In the genomic region with DNA sequence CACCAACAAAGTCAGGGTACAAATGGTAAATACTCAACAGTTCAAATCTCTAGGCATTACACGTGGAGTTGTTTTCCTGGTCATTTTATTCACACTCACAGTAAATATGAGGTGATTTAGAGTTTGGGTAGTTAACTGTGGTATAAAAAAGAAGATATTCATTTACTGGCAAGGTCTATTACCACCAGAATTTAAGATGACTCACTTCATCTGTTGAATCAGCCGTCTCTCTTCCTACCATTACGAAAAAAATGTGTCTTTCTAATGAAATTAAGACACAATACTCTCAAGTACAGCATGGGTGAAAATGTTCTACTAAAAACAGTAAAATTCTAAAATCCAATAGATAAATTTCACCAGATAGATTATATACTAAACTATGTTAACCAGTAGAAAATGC, we compare ENCODE assay signal across 16 cellular contexts. TPM values are rescaled to one million over a fixed set of nuclear protein-coding genes. Genes with fewer than 3 reads are reported as not detected.
DNase-seq lines count a peak whose midpoint lies in the region; ATAC-seq and TF ChIP-seq lines count a peak whose summit lies in the region.
"Had no signal": no experiment of that assay in that cellular context is flagged by ENCODE, and none has a peak within 500 bp of the region (broad histone marks: within the 10 kb centered on the region; RNA-seq: fewer than 3 reads in every experiment).

No MANE protein-coding gene starts in this region.

- H3K4me3 ChIP-seq in ACC112 (ENCODE audit: low read depth, low read length) (no peak overlapping the region), GM23248 (no peak overlapping the region), astrocyte of the spinal cord (ENCODE audit: low read depth, low read length) (no peak overlapping the region), uterus (no peak overlapping the region)
- H3K4me3 ChIP-seq: Peyer's patch had no signal

- H3K27me3 ChIP-seq in ACC112 (ENCODE audit: insufficient read depth, low read length) (no peaks in the 10 kb centered on the region), GM23248 (replicated peaks; ENCODE audit: insufficient read depth) (no peaks in the 10 kb centered on the region), uterus (no peaks in the 10 kb centered on the region)
- H3K27me3 ChIP-seq: Peyer's patch had no signal

- no peaks in the 10 kb centered on the region for H4K20me1 ChIP-seq in GM23248 (ENCODE audit: insufficient read depth)

- H3K36me3 ChIP-seq in ACC112 (ENCODE audit: insufficient read depth, low read length) (peaks cover 20% of the 10 kb centered on the region), GM23248 (ENCODE audit: low read depth) (peaks cover 42% of the 10 kb centered on the region), uterus (no peaks in the 10 kb centered on the region)

- 6 to 7% methylated on average over 3 of the region's 3 CpGs for WGBS in GM23248 (ENCODE audit: low coverage in 1 of 2, low lambda C conversion rate in 2 of 2, missing lambda C conversion rate in 2 of 2), 2 experiments

- H3K4me1 ChIP-seq in ACC112 (ENCODE audit: control insufficient read depth, insufficient read depth, low read length, unreplicated experiment) (peaks cover 11% of the 10 kb centered on the region), GM23248 (ENCODE audit: insufficient read depth) (peaks cover 28% of the 10 kb centered on the region), uterus (no peaks in the 10 kb centered on the region)
- H3K4me1 ChIP-seq: Peyer's patch had no signal

- H3K79me2 ChIP-seq in ACC112 (ENCODE audit: control insufficient read depth, insufficient read depth, low read length, unreplicated experiment) = no peaks in the 10 kb centered on the region
- H3K79me2 ChIP-seq in GM23248 (ENCODE audit: insufficient read depth) = peaks cover 34% of the 10 kb centered on the region

- H3K9ac ChIP-seq in GM23248 = no peak overlapping the region

- ATAC-seq in HG02588 (IDR thresholded peaks at IDR 0.05; ENCODE audit: unreplicated experiment) = no peak

- TF ChIP-seq CTCF in astrocyte of the spinal cord (IDR thresholded peaks at IDR 0.05; ENCODE audit: low read depth, low read length) (no peak), uterus (IDR thresholded peaks at IDR 0.05) (no peak)

- H3K9me3 ChIP-seq in GM23248 (ENCODE audit: low read depth) = no peaks in the 10 kb centered on the region
- no peaks in the 10 kb centered on the region for H3K9me3 ChIP-seq in uterus
- H3K9me3 ChIP-seq: Peyer's patch had no signal

- no peak overlapping the region for H2AFZ ChIP-seq in ACC112 (ENCODE audit: low read length, unreplicated experiment)
- no peak overlapping the region for H2AFZ ChIP-seq in GM23248

- TF ChIP-seq POLR2A in uterus (IDR thresholded peaks at IDR 0.05) = no peak

- intact Hi-C loops in uterus (cut with DNase I; ENCODE audit: low total_unique reads) = no loop called here

- peak overlapping the region; percentile 5; the same call in 1 of the 2 replicates for H3K27ac ChIP-seq in ACC112 (ENCODE audit: low read depth, low read length)
- H3K27ac ChIP-seq in GM23248 = peak overlapping the region; percentile 71
- no peak overlapping the region for H3K27ac ChIP-seq in uterus
- H3K27ac ChIP-seq: Peyer's patch had no signal

- peak overlapping the region; percentile 53 for H3K4me2 ChIP-seq in GM23248 (ENCODE audit: unreplicated experiment)

- H3K9me2 ChIP-seq in GM23248 (ENCODE audit: insufficient read depth) = no peaks in the 10 kb centered on the region; the same call in 1 of the 2 replicates

- DNase-seq in GM23248 = peak; percentile 87
- DNase-seq in astrocyte of the spinal cord (ENCODE audit: low read depth, low spot score) = peak; percentile 82
- peak; percentile 4 for DNase-seq in glomerular visceral epithelial cell (ENCODE audit: extremely low spot score)
- DNase-seq in uterus = no peak
- no peak for DNase-seq in HuH-7 (ENCODE audit: low spot score)
- DNase-seq in stimulated activated naive CD4-positive, alpha-beta T cell (lab: John Stamatoyannopoulos, UW) = no peak
- DNase-seq: activated CD4-positive, alpha-beta T cell treated with anti-CD3 and anti-CD28 coated beads, Interleukin-2, amount 50 U/mL, for 48 hours; activated naive CD4-positive, alpha-beta T cell; Karpas-422; NCI-H1930; NCI-H524 treated with DMSO at 0.1 percent for 48 hours; occipital lobe; Peyer's patch; trophoblast cell had no signal

- in situ Hi-C loops in GM23248 (cut with MboI) = no loop called here
- in situ Hi-C loops in astrocyte of the spinal cord (cut with HindIII; ENCODE audit: low sequenced_read_pairs) = no loop called here

- peaks cover 39% of the 10 kb centered on the region for H3F3A ChIP-seq in GM23248 (ENCODE audit: insufficient read depth)

RNA-seq across cellular contexts. Expression of a gene that starts 21.0 kb away (rescaled TPM):
- total RNA-seq in GM23248 (2014; rRNA removed; shearing (Covaris generic)) = 0.43 and 2.1 TPM in 2 replicates
- polyA plus RNA-seq in GM23248 (2016; fragmentation: Nextera tagmentation; extraction: Ambion mirVana) = 0.16 and 0.23 TPM in 2 replicates
- 1 to 10 TPM in 2 of 4 donors, under 1 TPM in 1, not detected in 1; 0.29 to 6.3 (median 2.1) TPM for total RNA-seq in uterus

Comparison
In these comparisons a context has a peak if more than half of its experiments do, and no peak if none do; other contexts are left out.
1. H3K27ac ChIP-seq: peak in ACC112 (single experiment) and GM23248 (single experiment); none in uterus (0 of 2).
2. DNase-seq: peak in GM23248 (single experiment), astrocyte of the spinal cord (single experiment) and glomerular visceral epithelial cell (single experiment); none in uterus (0 of 2), HuH-7 (single experiment) and stimulated activated naive CD4-positive, alpha-beta T cell (0 of 6).